In the genomic region with DNA sequence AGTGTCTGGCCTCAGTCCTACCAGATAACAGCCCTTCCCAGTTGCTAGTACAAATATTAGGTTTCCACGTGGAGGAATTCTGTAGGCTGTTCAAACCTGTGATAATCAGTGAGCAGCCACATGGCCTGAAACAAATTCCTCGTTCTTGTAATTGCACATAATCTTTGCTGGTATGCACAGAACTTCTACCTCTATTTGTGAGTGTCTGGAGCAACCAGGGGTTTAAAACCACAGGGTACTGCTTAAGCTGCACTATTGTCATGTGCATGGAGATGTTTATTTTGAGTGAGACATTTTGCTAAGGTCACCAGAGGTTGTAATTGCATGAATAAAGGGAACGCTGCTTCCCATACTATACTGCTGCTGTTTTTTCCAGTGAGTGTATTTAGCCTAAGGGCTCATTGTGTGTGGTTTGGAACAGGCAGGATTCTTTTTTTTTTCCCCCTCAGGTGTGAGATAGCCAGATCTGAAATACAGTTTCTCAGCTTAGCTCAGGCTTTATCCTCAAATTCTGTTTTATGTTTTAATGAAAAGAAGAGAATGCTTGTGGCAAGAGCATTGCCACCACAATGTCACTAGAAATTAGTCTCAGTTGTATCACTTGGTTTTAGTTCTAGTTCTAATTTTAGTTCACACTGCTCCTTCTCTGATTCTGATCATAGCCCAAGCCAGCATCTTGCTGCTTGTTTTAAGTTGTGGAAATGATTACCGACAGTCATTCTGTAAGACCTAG, we compare ENCODE assay signal across 13 cellular contexts.
A peak's percentile ranks its signal among the peaks of the same experiment; 100 is the strongest.
DNase-seq lines count a peak whose midpoint lies in the region; ATAC-seq and TF ChIP-seq lines count a peak whose summit lies in the region.
"Had no signal": no experiment of that assay in that cellular context is flagged by ENCODE, and none has a peak within 500 bp of the region (broad histone marks: within the 10 kb centered on the region; RNA-seq: fewer than 3 reads in every experiment).

No MANE protein-coding gene starts in this region.

- H3K4me3 ChIP-seq in PC-9: peak overlapping the region; percentile 13; the same call in 1 of the 2 replicates
- no peak overlapping the region for H3K4me3 ChIP-seq in neuronal stem cell (ENCODE audit: low read length in 2 of 2)
- H3K4me3 ChIP-seq: SK-N-MC had no signal

- no peak overlapping the region for H2BK12ac ChIP-seq in neuronal stem cell (ENCODE audit: low read length)

- no peak for TF ChIP-seq CTCF in GM13977 (IDR thresholded peaks at IDR 0.05; ENCODE audit: extremely low read depth, insufficient read depth, missing control alignments)
- no peak for TF ChIP-seq CTCF in PC-9 (conservative IDR thresholded peaks at IDR 0.05)

- DNase-seq in GM13977 (ENCODE audit: low spot score) (peak; percentile 23), PC-9 (peak; percentile 40 to 96), epithelial cell of prostate (ENCODE audit: low read depth, low spot score) (no peak), neuronal stem cell (ENCODE audit: low spot score) (peak; percentile 35), HEK293T (ENCODE audit: extremely low spot score) (no peak), amniotic stem cell (lab: John Stamatoyannopoulos, UW) (no peak), DMS 273 treated with DMSO at 0.1 percent for 48 hours (lab: John Stamatoyannopoulos, UW) (no peak)
- DNase-seq: CD4-positive, alpha-beta T cell; dermis blood vessel endothelial cell; naive B cell; stimulated activated naive B cell treated with anti-CD40 and anti-IgM and Interleukin-4, amounts not matched to agents 10 μg/mL and 1 μg/mL and 100 μg/mL, for 72 hours had no signal

- no peak overlapping the region for H4K91ac ChIP-seq in neuronal stem cell (ENCODE audit: low read depth, low read length, poor library complexity)

- intact Hi-C loops in PC-9 (cut with micrococcal nuclease; ENCODE audit: unreplicated experiment): loop anchor here (1.0 to 5.0 kb wide), 2 partner anchors 9 to 44 kb away; no protein-coding TSS in a partner anchor

- H3K79me1 ChIP-seq in neuronal stem cell (ENCODE audit: low read depth, low read length): no peaks in the 10 kb centered on the region

- H3K4me2 ChIP-seq in PC-9 (peak overlapping the region; percentile 74), neuronal stem cell (ENCODE audit: insufficient read depth, low read length, poor library complexity, severe bottlenecking) (no peak overlapping the region)

- H3K27me3 ChIP-seq in PC-9 (ENCODE audit: insufficient read depth, low read depth): no peaks in the 10 kb centered on the region
- peaks cover 0 to 2% (median 0%) of the 10 kb centered on the region in 3 experiments for H3K27me3 ChIP-seq in neuronal stem cell (ENCODE audit: control insufficient read depth in 3 of 3, insufficient read depth in 3 of 3, low read depth in 1 of 3, low read length in 3 of 3)

- in situ Hi-C loops in GM13977 (cut with MboI; ENCODE audit: low pct_unique_long_range_greater_than_20kb, low sequenced_read_pairs, unreplicated experiment): no loop called here

- H3K79me2 ChIP-seq in PC-9 (ENCODE audit: low read depth): no peaks in the 10 kb centered on the region; the same call in 1 of the 2 replicates

- H3K9ac ChIP-seq in neuronal stem cell (ENCODE audit: low read depth, low read length, poor library complexity): no peak overlapping the region

- H2AK5ac ChIP-seq in neuronal stem cell (ENCODE audit: low read depth, low read length): no peak overlapping the region

- POLR2A ChIA-PET in PC-9 (lab: Charles Lee; ENCODE audit: unreplicated experiment): no interaction called here
- POLR2A ChIA-PET in HEK293T (lab: Yijun Ruan, JAX): no interaction called here

- H2BK15ac ChIP-seq in neuronal stem cell (ENCODE audit: low read length): no peak overlapping the region

- H3K4me1 ChIP-seq in PC-9 (replicated peaks; ENCODE audit: insufficient read depth) (peaks cover 38% of the 10 kb centered on the region), neuronal stem cell (ENCODE audit: control insufficient read depth in 2 of 2, insufficient read depth in 1 of 2, low read depth in 1 of 2, low read length in 2 of 2) (peaks cover 2 to 8% of the 10 kb centered on the region in 2 donors)

- H4K8ac ChIP-seq in neuronal stem cell (ENCODE audit: low read depth, low read length): no peak overlapping the region

- H2AFZ ChIP-seq in PC-9 (no peak overlapping the region), neuronal stem cell (ENCODE audit: low read length) (no peak overlapping the region)

- H4K20me1 ChIP-seq in PC-9 (ENCODE audit: insufficient read depth): no peaks in the 10 kb centered on the region

- H3F3A ChIP-seq in PC-9 (ENCODE audit: insufficient read depth, low read depth): peaks cover 28% of the 10 kb centered on the region

- H3K9me3 ChIP-seq in PC-9 (ENCODE audit: insufficient read depth, low read depth) (no peaks in the 10 kb centered on the region), neuronal stem cell (replicated peaks in 1 of 2; ENCODE audit: control insufficient read depth in 2 of 2, insufficient read depth in 1 of 2, low read depth in 1 of 2, low read length in 2 of 2) (no peaks in the 10 kb centered on the region)

- H3K23ac ChIP-seq in neuronal stem cell (ENCODE audit: low read depth, low read length, poor library complexity): no peak overlapping the region

- CTCF ChIA-PET in PC-9 (lab: Charles Lee) (interaction anchor here (1.0 kb wide), 1 partner anchor 40 kb away, joined by 4 read pairs; no protein-coding TSS in a partner anchor), HEK293T (lab: Yijun Ruan, JAX) (no interaction called here)

- H3K27ac ChIP-seq in PC-9 (peak overlapping the region; percentile 85), epithelial cell of prostate (peak overlapping the region; percentile 10), neuronal stem cell (replicated peaks; ENCODE audit: low read length) (no peak overlapping the region)
- H3K27ac ChIP-seq: SK-N-MC had no signal

- no TSS peak for BruUV-seq in PC-9 (replicated peaks; lab: Mats Ljungman, UMichigan)

- no peak overlapping the region for H3K14ac ChIP-seq in neuronal stem cell (ENCODE audit: low read length)

- H2BK5ac ChIP-seq in neuronal stem cell (ENCODE audit: low read length): no peak overlapping the region

- H3K9me2 ChIP-seq in PC-9 (ENCODE audit: insufficient read depth): no peaks in the 10 kb centered on the region

- no peak overlapping the region for H3K4ac ChIP-seq in neuronal stem cell (ENCODE audit: low read length)

- no peak for ATAC-seq in HG03520 (IDR thresholded peaks at IDR 0.05; ENCODE audit: unreplicated experiment)
- ATAC-seq: stimulated activated naive B cell treated with anti-CD40 and anti-IgM and Interleukin-4, amounts not matched to agents 10 μg/mL and 1 μg/mL and 100 μg/mL, for 72 hours had no signal

- no peak overlapping the region for H3K18ac ChIP-seq in neuronal stem cell (ENCODE audit: low read length)

- no CpG with 5 or more reads among the region's 4 CpGs for WGBS in neuronal stem cell (ENCODE audit: extremely low coverage in 2 of 2, insufficient read length in 2 of 2, insufficient replicate concordance in 1 of 2), 2 donors

- H3K36me3 ChIP-seq in PC-9 (ENCODE audit: low read depth): no peaks in the 10 kb centered on the region
- no peaks in the 10 kb centered on the region for H3K36me3 ChIP-seq in neuronal stem cell (replicated peaks in 1 of 2; ENCODE audit: control insufficient read depth in 2 of 2, insufficient read depth in 2 of 2, low read length in 2 of 2)

- H2BK120ac ChIP-seq in neuronal stem cell (ENCODE audit: low read depth, low read length): no peak overlapping the region

TF ChIP-seq in HEK293T, 16 proteins besides CTCF, POLR2A, EP300 and RAD21:
- no peak for TF ChIP-seq FOXA1 (IDR thresholded peaks at IDR 0.05)
- no peak for TF ChIP-seq SP1 (IDR thresholded peaks at IDR 0.05)
- no peak for TF ChIP-seq FOXK2 (IDR thresholded peaks at IDR 0.05)
- TF ChIP-seq, protein P1, sequence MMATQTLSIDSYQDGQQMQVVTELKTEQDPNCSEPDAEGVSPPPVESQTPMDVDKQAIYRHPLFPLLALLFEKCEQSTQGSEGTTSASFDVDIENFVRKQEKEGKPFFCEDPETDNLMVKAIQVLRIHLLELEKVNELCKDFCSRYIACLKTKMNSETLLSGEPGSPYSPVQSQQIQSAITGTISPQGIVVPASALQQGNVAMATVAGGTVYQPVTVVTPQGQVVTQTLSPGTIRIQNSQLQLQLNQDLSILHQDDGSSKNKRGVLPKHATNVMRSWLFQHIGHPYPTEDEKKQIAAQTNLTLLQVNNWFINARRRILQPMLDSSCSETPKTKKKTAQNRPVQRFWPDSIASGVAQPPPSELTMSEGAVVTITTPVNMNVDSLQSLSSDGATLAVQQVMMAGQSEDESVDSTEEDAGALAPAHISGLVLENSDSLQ (IDR thresholded peaks at IDR 0.05): no peak
- no peak for TF ChIP-seq ARNT (IDR thresholded peaks at IDR 0.05)
- TF ChIP-seq NFRKB (IDR thresholded peaks at IDR 0.05): no peak
- no peak for TF ChIP-seq CTBP1 (IDR thresholded peaks at IDR 0.05; ENCODE audit: borderline replicate concordance)

Comparison
In these comparisons a context has a peak if more than half of its experiments do, and no peak if none do; other contexts are left out.
1. DNase-seq: peak in GM13977 (single experiment), PC-9 (2 of 2) and neuronal stem cell (single experiment); none in epithelial cell of prostate (single experiment), HEK293T (single experiment), amniotic stem cell (single experiment) and DMS 273 treated with DMSO at 0.1 percent for 48 hours (single experiment).